ENCODE assay signal across 12 cellular contexts in the genomic region with DNA sequence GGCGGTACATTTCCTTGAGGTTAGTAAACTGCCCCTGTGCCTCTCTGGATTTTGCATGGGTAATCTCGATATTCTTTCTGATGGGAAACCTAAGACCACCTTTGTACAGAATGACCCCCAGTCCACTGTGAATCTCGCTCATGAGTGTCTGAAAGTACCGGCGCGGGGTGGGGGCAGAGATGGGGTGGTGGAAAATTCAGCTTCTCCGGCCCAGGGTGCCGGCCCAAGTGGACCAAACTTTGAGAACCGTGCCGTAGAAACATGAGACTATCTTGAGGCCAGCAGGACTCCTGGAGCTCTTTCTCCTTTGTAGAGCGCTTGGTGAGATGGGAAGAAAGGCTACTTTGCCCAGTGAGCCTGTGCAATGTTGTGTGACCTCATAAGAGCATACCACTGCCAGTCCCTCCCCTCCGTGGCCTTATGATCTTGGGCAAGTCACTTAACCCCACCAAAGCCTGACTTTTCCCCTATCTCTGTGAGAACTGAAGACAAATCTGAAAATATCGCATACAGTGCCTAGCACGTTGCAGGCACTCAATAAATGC. TPM values are rescaled to one million over a fixed set of nuclear protein-coding genes. Genes with fewer than 3 reads are reported as not detected.
DNase-seq lines count a peak whose midpoint lies in the region; TF ChIP-seq lines count a peak whose summit lies in the region.
"Had no signal": no experiment of that assay in that cellular context is flagged by ENCODE, and none has a peak within 500 bp of the region (broad histone marks: within the 10 kb centered on the region; RNA-seq: fewer than 3 reads in every experiment).

No MANE protein-coding gene starts in this region.

- WGBS in mesenchymal stem cell: 95% methylated on average over 12 of the region's 14 CpGs
- 48 to 54% methylated on average over 10 to 12 of the region's 14 CpGs for WGBS in thyroid gland, 2 donors

- DNase-seq in LHCN-M2 (ENCODE audit: low read depth) (peak; percentile 67), epithelial cell of esophagus (ENCODE audit: low read depth) (no peak), mesenchymal stem cell (no peak), thyroid gland (peak; percentile 45 to 53), 8988T (no peak), activated T-cell treated with anti-CD3 and anti-CD28 coated beads for 4 hours (no peak), medulla oblongata (ENCODE audit: extremely low spot score) (no peak)
- no peak for DNase-seq in stimulated activated CD4-positive, alpha-beta T cell treated with anti-CD3 and anti-CD28 coated beads, Interleukin-2, amount 100 ng/mL, for 48 hours
- DNase-seq: stimulated activated naive B cell treated with anti-CD40 and anti-IgM and Interleukin-4, amounts not matched to agents 10 μg/mL and 1 μg/mL and 100 μg/mL, for 72 hours; SW 1271 had no signal

- no peak overlapping the region for H2BK5ac ChIP-seq in mesenchymal stem cell (ENCODE audit: low read depth, low read length, poor library complexity, severe bottlenecking)

- peak overlapping the region; percentile 55 for H4K8ac ChIP-seq in mesenchymal stem cell (ENCODE audit: low read length)

- no peak overlapping the region for H3K14ac ChIP-seq in mesenchymal stem cell (ENCODE audit: low read length in 2 of 2)

- H3K79me1 ChIP-seq in mesenchymal stem cell (replicated peaks; ENCODE audit: low read length, poor library complexity, severe bottlenecking): no peaks in the 10 kb centered on the region

- H3K23ac ChIP-seq in mesenchymal stem cell (ENCODE audit: low read length in 2 of 2): no peak overlapping the region

- H3K36me3 ChIP-seq in mesenchymal stem cell (ENCODE audit: control insufficient read depth in 1 of 2, insufficient read depth in 2 of 2, low read depth in 1 of 2, low read length in 2 of 2) (peaks cover 0 to 3% of the 10 kb centered on the region in 2 experiments), thyroid gland (no peaks in the 10 kb centered on the region)

- H2AK5ac ChIP-seq in mesenchymal stem cell (ENCODE audit: low read length, severe bottlenecking): peak overlapping the region; percentile 27

- H2BK15ac ChIP-seq in mesenchymal stem cell (ENCODE audit: low read depth, poor library complexity, severe bottlenecking): no peak overlapping the region

- peak overlapping the region in 1 of 2 experiments; percentile 72 for H3K18ac ChIP-seq in mesenchymal stem cell (ENCODE audit: low read depth in 1 of 2, low read length in 2 of 2)

- no peak overlapping the region for H2BK120ac ChIP-seq in mesenchymal stem cell (ENCODE audit: low read depth, low read length)

- peak overlapping the region; percentile 39 for H3K4me3 ChIP-seq in epithelial cell of esophagus (ENCODE audit: low read length)
- peak overlapping the region; percentile 48 to 90 for H3K4me3 ChIP-seq in mesenchymal stem cell (ENCODE audit: insufficient read depth in 1 of 2, low read depth in 1 of 2, low read length in 2 of 2)
- H3K4me3 ChIP-seq in thyroid gland (replicated peaks in 1 of 3): peak overlapping the region in 2 of 3 donors; percentile 27 to 38

- H3K9me3 ChIP-seq in mesenchymal stem cell (ENCODE audit: control insufficient read depth, low read length) (peaks cover 2% of the 10 kb centered on the region), thyroid gland (no peaks in the 10 kb centered on the region)

- H2AFZ ChIP-seq in mesenchymal stem cell (ENCODE audit: low read depth, low read length): peak overlapping the region; percentile 89

- H3K27me3 ChIP-seq in mesenchymal stem cell (ENCODE audit: control insufficient read depth in 1 of 2, insufficient read depth in 1 of 2, low read length in 2 of 2) (no peaks in the 10 kb centered on the region), thyroid gland (no peaks in the 10 kb centered on the region)

- no peak overlapping the region for H3K4ac ChIP-seq in mesenchymal stem cell (ENCODE audit: low read depth in 1 of 2, low read length in 2 of 2)

- TF ChIP-seq CTCF in epithelial cell of esophagus (IDR thresholded peaks at IDR 0.05; ENCODE audit: insufficient read depth, low read depth, low read length, missing control alignments) (no peak), thyroid gland (IDR thresholded peaks at IDR 0.05) (no peak)

- no peak overlapping the region for H3K27ac ChIP-seq in mesenchymal stem cell (ENCODE audit: low read length, poor library complexity, severe bottlenecking)
- peak overlapping the region; percentile 49 to 77 (median 74) for H3K27ac ChIP-seq in thyroid gland
- H3K27ac ChIP-seq: epithelial cell of prostate, HL-60 had no signal

- peak overlapping the region; percentile 87 for H3K4me2 ChIP-seq in mesenchymal stem cell (ENCODE audit: low read length, poor library complexity, severe bottlenecking)

- intact Hi-C loops in thyroid gland (cut with DNase I): no loop called here

- no peak overlapping the region for H4K91ac ChIP-seq in mesenchymal stem cell (ENCODE audit: low read length)

- peak in 1 of 2 donors; percentile 13 for TF ChIP-seq POLR2A in thyroid gland (IDR thresholded peaks at IDR 0.05)

- peak overlapping the region in 1 of 2 experiments; percentile 18 for H2BK12ac ChIP-seq in mesenchymal stem cell (ENCODE audit: low read length in 2 of 2)

- H3K9ac ChIP-seq in mesenchymal stem cell (ENCODE audit: low read length): peak overlapping the region; percentile 96

- H3K4me1 ChIP-seq in mesenchymal stem cell (ENCODE audit: control insufficient read depth, insufficient read depth, low read depth, low read length): peaks cover 7% of the 10 kb centered on the region
- H3K4me1 ChIP-seq in thyroid gland: peaks cover 16 to 20% of the 10 kb centered on the region in 2 donors

RNA-seq across cellular contexts. Expression of a gene that starts 40.3 kb away (rescaled TPM):
- total RNA-seq in LHCN-M2 (2014; rRNA removed): 49.0 and 49.6 TPM in 2 replicates
- polyA plus RNA-seq in LHCN-M2 (2012): 9.2 TPM
- 2.2 TPM for polyA plus RNA-seq in mesenchymal stem cell (2013, experiment 1 of 2)
- polyA plus RNA-seq in mesenchymal stem cell (2013, experiment 2 of 2): 2.2 TPM
- 10 to 100 TPM in 1 of 4 donors, 1 to 10 TPM in 3; 1.7 to 12.0 (median 5.0) TPM for total RNA-seq in thyroid gland

Comparison
In these comparisons a context has a peak if more than half of its experiments do, and no peak if none do; other contexts are left out.
1. DNase-seq: peak in LHCN-M2 (single experiment) and thyroid gland (2 of 2); none in epithelial cell of esophagus (single experiment), mesenchymal stem cell (single experiment), 8988T (single experiment), stimulated activated CD4-positive, alpha-beta T cell treated with anti-CD3 and anti-CD28 coated beads, Interleukin-2, amount 100 ng/mL, for 48 hours (0 of 2), activated T-cell treated with anti-CD3 and anti-CD28 coated beads for 4 hours (single experiment) and medulla oblongata (single experiment).
2. Peak in every context shown above with its lines, with median percentiles within 50 percentile points of each other: H3K4me3 ChIP-seq.